In genomic region chr17:61402978-61403845, GRCh38 we compare ENCODE assay signal across 8 cellular contexts. TPM values are rescaled to one million over a fixed set of nuclear protein-coding genes. Genes with fewer than 3 reads are reported as not detected.
DNase-seq lines count a peak whose midpoint lies in the region; ATAC-seq, FAIRE-seq and TF ChIP-seq lines count a peak whose summit lies in the region.

No MANE protein-coding gene starts in this region.

- no peaks in the 10 kb centered on the region for H3K9me3 Mint-ChIP-seq in effector memory CD8-positive, alpha-beta T cell

- CTCF ChIA-PET in GM10248 (lab: Yijun Ruan, JAX) = interaction anchor here (0.9 kb wide), 1 partner anchor 9 kb away, joined by 3 read pairs; no protein-coding TSS in a partner anchor

- POLR2A ChIA-PET in GM10248 (lab: Yijun Ruan, JAX) = no interaction called here

- H3K9me3 ChIP-seq in psoas muscle = no peaks in the 10 kb centered on the region

- WGBS in psoas muscle, 3 donors = 29 to 33% (median 32%) methylated on average over 56 to 57 of the region's 57 CpGs

- H3K36me3 Mint-ChIP-seq in effector memory CD8-positive, alpha-beta T cell (ENCODE audit: insufficient read depth) = peaks cover 15% of the 10 kb centered on the region

- H3K4me1 ChIP-seq in psoas muscle = peaks cover 31% of the 10 kb centered on the region

- peak overlapping the region in 1 of 2 donors; percentile 6 for H3K27ac Mint-ChIP-seq in effector memory CD8-positive, alpha-beta T cell

- H3K4me3 ChIP-seq in psoas muscle = peak overlapping the region; percentile 77

- peaks cover 25 to 30% of the 10 kb centered on the region in 2 donors for H3K4me1 Mint-ChIP-seq in effector memory CD8-positive, alpha-beta T cell (ENCODE audit: low read depth in 2 of 2)

- DNase-seq in DMS53 treated with DMSO at 0.1 percent for 48 hours (lab: John Stamatoyannopoulos, UW; ENCODE audit: unreplicated experiment) (peak; percentile 31), NCI-H524 (lab: John Stamatoyannopoulos, UW) (peak; percentile 75 to 87), psoas muscle (peak in 1 of 2 donors; percentile 54), GM10248 (ENCODE audit: extremely low spot score) (no peak), RCC 7860 (ENCODE audit: low spot score) (no peak), NAMALWA (ENCODE audit: low spot score) (no peak)
- DNase-seq in effector memory CD8-positive, alpha-beta T cell = no peak
- DNase-seq in stimulated activated CD4-positive, alpha-beta T cell treated with anti-CD3 and anti-CD28 coated beads, Interleukin-12 subunit alpha, Interleukin-12 subunit beta, amount 100 ng/mL, for 4 hours = no peak

- TF ChIP-seq CTCF in psoas muscle (IDR thresholded peaks at IDR 0.05) = no peak
- TF ChIP-seq CTCF in GM10248 (IDR thresholded peaks at IDR 0.05; ENCODE audit: control extremely low read depth, extremely low read depth, low read depth, missing control alignments) = no peak

- H3K4me3 Mint-ChIP-seq in effector memory CD8-positive, alpha-beta T cell = peak overlapping the region; percentile 54 to 70

- FAIRE-seq in RCC 7860 (lab: Jason Lieb, UNC) = no peak

- peaks cover 0 to 75% (median 51%) of the 10 kb centered on the region in 3 donors for H3K27me3 ChIP-seq in psoas muscle (ENCODE audit: insufficient read depth in 3 of 3, low read length in 2 of 3)

- intact Hi-C loops in psoas muscle (cut with DNase I) = loop anchor here in 1 of 2 donors (5.0 kb wide), 1 partner anchor 401 kb away; no protein-coding TSS in a partner anchor

- ATAC-seq in effector memory CD8-positive, alpha-beta T cell (replicated peaks) = peak; percentile 39
- no peak for ATAC-seq in psoas muscle

- H3K36me3 ChIP-seq in psoas muscle (ENCODE audit: insufficient read depth in 1 of 2, low read depth in 1 of 2) = no peaks in the 10 kb centered on the region

- peak overlapping the region; percentile 41 for H3K27ac ChIP-seq in psoas muscle

- H3K27me3 Mint-ChIP-seq in effector memory CD8-positive, alpha-beta T cell = peaks cover 66 to 73% of the 10 kb centered on the region in 2 donors

RNA-seq across cellular contexts. Expression of gene TBX2, which starts 3.6 kb away (rescaled TPM):
- 1 to 10 TPM; 6.3 to 8.7 (median 8.7) TPM for total RNA-seq in psoas muscle
- 1 to 10 TPM; 3.5 to 5.2 (median 5.1) TPM for polyA plus RNA-seq in psoas muscle

RNA-seq across cellular contexts. Expression of gene TBX4, which starts 49.0 kb away (rescaled TPM):
- total RNA-seq in psoas muscle = under 1 TPM in 1 of 4 donors, not detected in 3; 0.22 TPM
- not detected for polyA plus RNA-seq in psoas muscle

Comparison
In these comparisons a context has a peak if more than half of its experiments do, and no peak if none do; other contexts are left out.
1. DNase-seq: peak in DMS53 treated with DMSO at 0.1 percent for 48 hours (single experiment) and NCI-H524 (2 of 2); none in effector memory CD8-positive, alpha-beta T cell (0 of 3), GM10248 (single experiment), stimulated activated CD4-positive, alpha-beta T cell treated with anti-CD3 and anti-CD28 coated beads, Interleukin-12 subunit alpha, Interleukin-12 subunit beta, amount 100 ng/mL, for 4 hours (single experiment), RCC 7860 (single experiment) and NAMALWA (single experiment).